In the genomic region with DNA sequence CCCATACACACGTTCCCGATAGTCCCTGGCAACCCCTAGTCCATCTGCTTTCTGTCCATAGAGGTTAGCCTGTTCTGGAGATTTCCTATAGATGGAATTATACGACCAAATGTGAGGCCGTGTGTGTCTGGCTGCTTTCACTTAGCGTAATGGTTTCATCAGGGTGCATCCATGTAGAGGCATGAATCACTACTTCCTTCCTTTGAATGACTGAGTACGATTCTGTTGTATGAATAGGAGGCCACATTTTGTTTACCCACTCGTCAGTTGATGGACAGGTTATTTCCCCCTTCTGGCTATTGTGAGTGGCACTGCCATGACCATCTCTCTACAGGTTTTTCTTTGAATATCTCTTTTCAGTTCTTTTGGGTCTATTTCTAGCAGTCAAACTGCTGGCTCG, we compare ENCODE assay signal across 2 cellular contexts. TPM values are rescaled to one million over a fixed set of nuclear protein-coding genes. Genes with fewer than 3 reads are reported as not detected.
"Had no signal": no experiment of that assay in that cellular context is flagged by ENCODE, and none has a peak within 500 bp of the region (broad histone marks: within the 10 kb centered on the region; RNA-seq: fewer than 3 reads in every experiment).

No MANE protein-coding gene starts in this region.

RNA-seq across cellular contexts. Expression of a gene that starts 2.1 kb away (rescaled TPM):
- total RNA-seq: kidney epithelial cell, skeletal muscle tissue had no signal
